Comparison of ENCODE assay signal across 32 cellular contexts in genomic region chr5:171401167-171401947, GRCh38. TPM values are rescaled to one million over a fixed set of nuclear protein-coding genes. Genes with fewer than 3 reads are reported as not detected.
DNase-seq lines count a peak whose midpoint lies in the region; ATAC-seq, FAIRE-seq and TF ChIP-seq lines count a peak whose summit lies in the region.
"Had no signal": no experiment of that assay in that cellular context is flagged by ENCODE, and none has a peak within 500 bp of the region (broad histone marks: within the 10 kb centered on the region; RNA-seq: fewer than 3 reads in every experiment).

No MANE protein-coding gene starts in this region.

- no peaks in the 10 kb centered on the region for H3K9me3 ChIP-seq in A549
- peaks cover 30% of the 10 kb centered on the region for H3K9me3 ChIP-seq in endodermal cell (ENCODE audit: control insufficient read depth, low read length)
- H3K9me3 ChIP-seq: lower lobe of right lung, psoas muscle, tibial artery had no signal

- H3K27ac ChIP-seq in A549 (no peak overlapping the region), endodermal cell (ENCODE audit: low read depth, low read length) (no peak overlapping the region)
- H3K27ac ChIP-seq: 22Rv1, C4-2B, epithelial cell of prostate, hepatocyte, lower lobe of right lung, psoas muscle, tibial artery, WERI-Rb-1 had no signal

- in situ Hi-C loops in G401 (cut with HindIII; ENCODE audit: low sequenced_read_pairs): no loop called here

- WGBS in A549 (ENCODE audit: missing lambda C conversion rate): 92% methylated on average over 13 of the region's 13 CpGs
- WGBS in endodermal cell (ENCODE audit: insufficient coverage in 1 of 2, insufficient read length in 1 of 2), 2 experiments: 93 to 94% methylated on average over 8 to 11 of the region's 13 CpGs

- H3K27me3 Mint-ChIP-seq in endodermal cell (ENCODE audit: insufficient read depth): no peaks in the 10 kb centered on the region
- H3K27me3 Mint-ChIP-seq: activated naive CD4-positive, alpha-beta T cell treated with anti-CD3 and anti-CD28 coated beads, Interleukin-2, amount 10 ng/mL, durations not matched to agents 7 days and 5 days; naive thymus-derived CD8-positive, alpha-beta T cell had no signal

- TF ChIP-seq EP300 in A549 (IDR thresholded peaks at IDR 0.05): no peak

- H3K4me1 ChIP-seq in A549 (peaks cover 69% of the 10 kb centered on the region), endodermal cell (ENCODE audit: control insufficient read depth, insufficient read depth, low read length) (peaks cover 3% of the 10 kb centered on the region)
- H3K4me1 ChIP-seq: lower lobe of right lung had no signal

- H3K27me3 ChIP-seq in endodermal cell (ENCODE audit: control insufficient read depth, insufficient read depth, low read length, poor library complexity, severe bottlenecking): no peaks in the 10 kb centered on the region
- H3K27me3 ChIP-seq: hepatocyte, tibial artery had no signal

- TF ChIP-seq POLR2A in A549 (IDR thresholded peaks at IDR 0.05; ENCODE audit: low read length) (no peak), H54 (IDR thresholded peaks at IDR 0.05; ENCODE audit: low read depth, low read length) (no peak)

- TF ChIP-seq CTCF in A549 (IDR thresholded peaks at IDR 0.05) (no peak), endodermal cell (conservative IDR thresholded peaks at IDR 0.05) (no peak)

- H3K4me3 ChIP-seq in A549 (no peak overlapping the region), endodermal cell (ENCODE audit: low read length) (no peak overlapping the region)
- H3K4me3 ChIP-seq: GM12878, hepatocyte, lower lobe of right lung, psoas muscle, tibial artery had no signal

- peak in 1 of 2 experiments; percentile 2; a peak in 2 of 6 replicates for ATAC-seq in A549
- ATAC-seq: GM12878; lower lobe of right lung; naive thymus-derived CD8-positive, alpha-beta T cell; psoas muscle had no signal

- H3K4me3 Mint-ChIP-seq in endodermal cell: no peak overlapping the region
- H3K4me3 Mint-ChIP-seq: activated naive CD4-positive, alpha-beta T cell treated with anti-CD3 and anti-CD28 coated beads, Interleukin-2, amount 10 ng/mL, durations not matched to agents 7 days and 5 days; activated T-helper 1 cell treated with anti-CD3 and anti-CD28 coated beads, Interleukin-12 subunit alpha, Interleukin-12 subunit beta, Interleukin-2, Interleukin-4 antibody, amounts not matched to agents 30 ng/mL and 10 ng/mL and 1 ng/mL, durations not matched to agents 14 hours and 24 hours and 36 hours had no signal

- H3K9me3 Mint-ChIP-seq in endodermal cell: peaks cover 14% of the 10 kb centered on the region
- H3K9me3 Mint-ChIP-seq: activated naive CD4-positive, alpha-beta T cell treated with anti-CD3 and anti-CD28 coated beads, Interleukin-2, amount 10 ng/mL, durations not matched to agents 7 days and 5 days; activated T-helper 1 cell treated with anti-CD3 and anti-CD28 coated beads, Interleukin-12 subunit alpha, Interleukin-12 subunit beta, Interleukin-2, Interleukin-4 antibody, amounts not matched to agents 30 ng/mL and 10 ng/mL and 1 ng/mL, durations not matched to agents 14 hours and 24 hours and 36 hours; naive thymus-derived CD8-positive, alpha-beta T cell had no signal

- FAIRE-seq in A549 (lab: Jason Lieb, UNC): no peak
- FAIRE-seq in H54 (lab: Jason Lieb, UNC): no peak
- FAIRE-seq: bronchial epithelial cell, GM12878, RCC 7860 had no signal

- TF ChIP-seq RAD21 in A549 (conservative IDR thresholded peaks at IDR 0.05 in 1 of 2, IDR thresholded peaks at IDR 0.05 in 1 of 2): no peak

- CTCF ChIA-PET in A549 (lab: Yijun Ruan, JAX): interaction anchor here (0.6 to 1.6 kb wide), 3 partner anchors 13 to 538 kb away, joined by 3 to 5 read pairs (median 4); partner anchors contain the start of genes FGF18 and NPM1

- peak overlapping the region; percentile 23 for H3K27ac Mint-ChIP-seq in endodermal cell
- H3K27ac Mint-ChIP-seq: activated naive CD4-positive, alpha-beta T cell treated with anti-CD3 and anti-CD28 coated beads, Interleukin-2, amount 10 ng/mL, durations not matched to agents 7 days and 5 days had no signal

- H3K4me2 ChIP-seq in A549: 0 out of 3 replicates have a peak overlapping the region, but pooled peaks have one; percentile 1
- H3K4me2 ChIP-seq: hepatocyte had no signal

- H3K36me3 ChIP-seq in endodermal cell (ENCODE audit: control insufficient read depth, insufficient read depth, low read length): peaks cover 73% of the 10 kb centered on the region

- H3K4me1 Mint-ChIP-seq in endodermal cell: peaks cover 25% of the 10 kb centered on the region

- peaks cover 77% of the 10 kb centered on the region for H3K36me3 Mint-ChIP-seq in endodermal cell (ENCODE audit: low read depth)

- no peak overlapping the region for H3K9ac ChIP-seq in endodermal cell (ENCODE audit: extremely low read depth, low read length, poor library complexity, severe bottlenecking)

- POLR2A ChIA-PET in A549 (lab: Yijun Ruan, JAX): interaction anchor here (1.7 kb wide), 1 partner anchor 14 kb away, joined by 4 read pairs; no protein-coding TSS in a partner anchor

- DNase-seq in DMS 273 (lab: John Stamatoyannopoulos, UW; ENCODE audit: unreplicated experiment) (peak; percentile 44), DMS 273 treated with DMSO at 0.1 percent for 48 hours (lab: John Stamatoyannopoulos, UW) (no peak), A549 (ENCODE audit: low read depth in 1 of 2, low spot score in 1 of 2) (no peak), endodermal cell (no peak), G401 (ENCODE audit: low spot score) (no peak), H54 (ENCODE audit: insufficient read length, low spot score) (no peak), NCI-H2227 treated with DMSO at 0.1 percent for 48 hours (lab: John Stamatoyannopoulos, UW) (no peak)
- DNase-seq: activated CD4-positive, alpha-beta T cell treated with anti-CD3 and anti-CD28 coated beads for 48 hours; activated naive CD4-positive, alpha-beta T cell treated with anti-CD3 and anti-CD28 coated beads, Interleukin-2, amount 10 ng/mL, durations not matched to agents 7 days and 5 days; anterior cingulate cortex; EL; Karpas-422; lower lobe of right lung; naive thymus-derived CD8-positive, alpha-beta T cell; NCI-H1417 treated with DMSO at 0.1 percent for 48 hours; NCI-H345; occipital lobe; psoas muscle; SIG-M5; stimulated activated CD4-positive, alpha-beta T cell treated with anti-CD3 and anti-CD28 coated beads, Interleukin-4, amount 100 ng/mL, for 1 hour; T-helper 9 cell; tibial artery; WERI-Rb-1 had no signal

TF ChIP-seq in A549, 52 proteins besides CTCF, POLR2A, EP300 and RAD21 (continues in another document):
- TF ChIP-seq POLR2AphosphoS2 (conservative IDR thresholded peaks at IDR 0.05; ENCODE audit: low read length): peak; percentile 72; the same call in 1 of the 2 replicates
- no peak for TF ChIP-seq KDM1A (IDR thresholded peaks at IDR 0.05; ENCODE audit: low read depth)
- peak; percentile 60; the same call in 1 of the 2 replicates for TF ChIP-seq FOSB (CRISPR knock-in tag; IDR thresholded peaks at IDR 0.05)

TF ChIP-seq in PFSK-1, 5 proteins besides CTCF, POLR2A, EP300 and RAD21:
- TF ChIP-seq, protein P1, sequence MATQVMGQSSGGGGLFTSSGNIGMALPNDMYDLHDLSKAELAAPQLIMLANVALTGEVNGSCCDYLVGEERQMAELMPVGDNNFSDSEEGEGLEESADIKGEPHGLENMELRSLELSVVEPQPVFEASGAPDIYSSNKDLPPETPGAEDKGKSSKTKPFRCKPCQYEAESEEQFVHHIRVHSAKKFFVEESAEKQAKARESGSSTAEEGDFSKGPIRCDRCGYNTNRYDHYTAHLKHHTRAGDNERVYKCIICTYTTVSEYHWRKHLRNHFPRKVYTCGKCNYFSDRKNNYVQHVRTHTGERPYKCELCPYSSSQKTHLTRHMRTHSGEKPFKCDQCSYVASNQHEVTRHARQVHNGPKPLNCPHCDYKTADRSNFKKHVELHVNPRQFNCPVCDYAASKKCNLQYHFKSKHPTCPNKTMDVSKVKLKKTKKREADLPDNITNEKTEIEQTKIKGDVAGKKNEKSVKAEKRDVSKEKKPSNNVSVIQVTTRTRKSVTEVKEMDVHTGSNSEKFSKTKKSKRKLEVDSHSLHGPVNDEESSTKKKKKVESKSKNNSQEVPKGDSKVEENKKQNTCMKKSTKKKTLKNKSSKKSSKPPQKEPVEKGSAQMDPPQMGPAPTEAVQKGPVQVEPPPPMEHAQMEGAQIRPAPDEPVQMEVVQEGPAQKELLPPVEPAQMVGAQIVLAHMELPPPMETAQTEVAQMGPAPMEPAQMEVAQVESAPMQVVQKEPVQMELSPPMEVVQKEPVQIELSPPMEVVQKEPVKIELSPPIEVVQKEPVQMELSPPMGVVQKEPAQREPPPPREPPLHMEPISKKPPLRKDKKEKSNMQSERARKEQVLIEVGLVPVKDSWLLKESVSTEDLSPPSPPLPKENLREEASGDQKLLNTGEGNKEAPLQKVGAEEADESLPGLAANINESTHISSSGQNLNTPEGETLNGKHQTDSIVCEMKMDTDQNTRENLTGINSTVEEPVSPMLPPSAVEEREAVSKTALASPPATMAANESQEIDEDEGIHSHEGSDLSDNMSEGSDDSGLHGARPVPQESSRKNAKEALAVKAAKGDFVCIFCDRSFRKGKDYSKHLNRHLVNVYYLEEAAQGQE (IDR thresholded peaks at IDR 0.05; ENCODE audit: insufficient read depth in 1 of 2, low read depth in 2 of 2, low read length in 2 of 2): no peak
- TF ChIP-seq POLR2AphosphoS5 (IDR thresholded peaks at IDR 0.05; ENCODE audit: low read depth, low read length): 0 out of 2 replicates have a peak, but pooled peaks have one; percentile 18
- no peak for TF ChIP-seq TAF1 (IDR thresholded peaks at IDR 0.05; ENCODE audit: borderline replicate concordance, insufficient read depth, low read length)

RNA-seq across cellular contexts. Expression of gene NPM1, which starts 13.7 kb away (rescaled TPM):
- polyA plus RNA-seq in A549 (2011; rRNA removed) (2,566 and 3,380 TPM in 2 replicates), A549 (2017; fragmentation: RNase III; extraction: RNeasy Plus Mini Kit Qiagen cat#74134 plus additional on column Dnase treatment) (4,830 to 6,153 TPM (median 5,196 TPM) in 3 replicates)
- 3,631 and 5,963 TPM in 2 replicates for polyA plus RNA-seq in A549 (2012; cell fraction: cytosol; rRNA removed)
- polyA plus RNA-seq in A549 (2012; cell fraction: nucleus; rRNA removed): 379 and 644 TPM in 2 replicates
- polyA minus RNA-seq in A549 (2011; rRNA and poly(A)+ RNA removed): 928 and 1,367 TPM in 2 replicates
- 2,338 TPM for polyA plus RNA-seq in PFSK-1 (2012; ENCODE audit: insufficient read length, low read depth)
- total RNA-seq in endodermal cell: 1,000 to 10,000 TPM; 1,997 to 2,127 TPM
- polyA plus RNA-seq in endodermal cell (2013, experiment 1 of 2): 2,680 TPM
- 2,415 TPM for polyA plus RNA-seq in endodermal cell (2013, experiment 2 of 2)
- 2,570 and 3,194 TPM in 2 replicates for total RNA-seq in G401 (2014; rRNA removed; shearing (Covaris generic))

RNA-seq across cellular contexts. Expression of gene FGF18, which starts 18.1 kb away (rescaled TPM):
- polyA plus RNA-seq in A549 (2011; rRNA removed): 0.11 and 0.16 TPM in 2 replicates
- 0.17 and 0.19 TPM in 2 replicates for polyA plus RNA-seq in A549 (2012; cell fraction: cytosol; rRNA removed)
- 0.41 and 0.86 TPM in 2 replicates for polyA plus RNA-seq in A549 (2012; cell fraction: nucleus; rRNA removed)
- polyA plus RNA-seq in A549 (2017; fragmentation: RNase III; extraction: RNeasy Plus Mini Kit Qiagen cat#74134 plus additional on column Dnase treatment): 0.09 to 0.34 TPM (median 0.18 TPM) in 3 replicates
- not detected in 2 replicates for polyA minus RNA-seq in A549 (2011; rRNA and poly(A)+ RNA removed)
- 27.5 TPM for polyA plus RNA-seq in PFSK-1 (2012; ENCODE audit: insufficient read length, low read depth)
- under 1 TPM; 0.44 to 0.57 TPM for total RNA-seq in endodermal cell
- 3.8 TPM for polyA plus RNA-seq in endodermal cell (2013, experiment 1 of 2)
- polyA plus RNA-seq in endodermal cell (2013, experiment 2 of 2): 3.6 TPM
- total RNA-seq in G401 (2014; rRNA removed; shearing (Covaris generic)): 1.5 and 2.4 TPM in 2 replicates
- total RNA-seq: bronchial epithelial cell had no signal
- polyA plus RNA-seq: naive thymus-derived CD8-positive, alpha-beta T cell had no signal
